11 cellular contexts compared by ENCODE assay signal in genomic region chr15:83845230-83845629, GRCh38.
DNase-seq lines count a peak whose midpoint lies in the region; ATAC-seq and TF ChIP-seq lines count a peak whose summit lies in the region.
"Had no signal": no experiment of that assay in that cellular context is flagged by ENCODE, and none has a peak within 500 bp of the region (broad histone marks: within the 10 kb centered on the region; RNA-seq: fewer than 3 reads in every experiment).

No MANE protein-coding gene starts in this region.

- no peaks in the 10 kb centered on the region for H3K27me3 ChIP-seq in ovary
- H3K27me3 ChIP-seq: BLaER1 treated with 17β-estradiol and CSF1 and Interleukin-3, amounts not matched to agents 10 nM and 100 nM had no signal

- ATAC-seq in GM19328 (IDR thresholded peaks at IDR 0.05; ENCODE audit: unreplicated experiment) (no peak), omental fat pad (ENCODE audit: low FRiP score) (no peak), GM18505 (IDR thresholded peaks at IDR 0.05; ENCODE audit: unreplicated experiment) (no peak)

- TF ChIP-seq CTCF in fibroblast of villous mesenchyme (IDR thresholded peaks at IDR 0.05; ENCODE audit: insufficient read depth, low read depth, low read length) (no peak), ovary (IDR thresholded peaks at IDR 0.05) (no peak), omental fat pad (IDR thresholded peaks at IDR 0.05) (no peak)

- no peaks in the 10 kb centered on the region for H3K9me3 ChIP-seq in ovary
- H3K9me3 ChIP-seq: BLaER1 treated with 17β-estradiol and CSF1 and Interleukin-3, amounts not matched to agents 10 nM and 100 nM had no signal

- intact Hi-C loops in ovary (cut with DNase I), result no loop called here

- TF ChIP-seq POLR2A in ovary (IDR thresholded peaks at IDR 0.05) (peak; percentile 20), GM18505 (IDR thresholded peaks at IDR 0.05; ENCODE audit: borderline replicate concordance, extremely low read depth, insufficient read depth, insufficient read length) (no peak)

- DNase-seq in EH (ENCODE audit: low read depth) (peak; percentile 20), amniotic epithelial cell (ENCODE audit: low read depth) (peak; percentile 99), fibroblast of villous mesenchyme (ENCODE audit: low read depth) (peak; percentile 96), ovary (peak in 1 of 5 donors; percentile 58), omental fat pad (ENCODE audit: low spot score) (no peak), CD1c-positive myeloid dendritic cell (ENCODE audit: extremely low spot score) (no peak)
- DNase-seq: activated effector memory CD4-positive, alpha-beta T cell treated with Interleukin-2 at 50 U/mL for 16 hours; nephron progenitor cell had no signal

- 10 to 22% (median 21%) methylated on average over 2 of the region's 2 CpGs for WGBS in ovary, 3 donors

- no peaks in the 10 kb centered on the region for H3K36me3 ChIP-seq in ovary
- H3K36me3 ChIP-seq: BLaER1 treated with 17β-estradiol and CSF1 and Interleukin-3, amounts not matched to agents 10 nM and 100 nM had no signal

- peak overlapping the region in 1 of 2 donors; percentile 31 for H3K27ac ChIP-seq in ovary
- H3K27ac ChIP-seq: BLaER1 treated with 17β-estradiol and CSF1 and Interleukin-3, amounts not matched to agents 10 nM and 100 nM had no signal

- peaks cover 15% of the 10 kb centered on the region for H3K4me1 ChIP-seq in ovary (ENCODE audit: insufficient read depth)

- H3K4me3 ChIP-seq in fibroblast of villous mesenchyme (ENCODE audit: low read depth, low read length) (no peak overlapping the region), ovary (no peak overlapping the region)
- H3K4me3 ChIP-seq: BLaER1 treated with 17β-estradiol and CSF1 and Interleukin-3, amounts not matched to agents 10 nM and 100 nM had no signal

- no peak for TF ChIP-seq EP300 in ovary (IDR thresholded peaks at IDR 0.05)

Comparison
In these comparisons a context has a peak if more than half of its experiments do, and no peak if none do; other contexts are left out.
1. DNase-seq: peak in EH (single experiment), amniotic epithelial cell (single experiment) and fibroblast of villous mesenchyme (single experiment); none in omental fat pad (single experiment) and CD1c-positive myeloid dendritic cell (single experiment).